Comparison of ENCODE assay signal across 10 cellular contexts in the genomic region with DNA sequence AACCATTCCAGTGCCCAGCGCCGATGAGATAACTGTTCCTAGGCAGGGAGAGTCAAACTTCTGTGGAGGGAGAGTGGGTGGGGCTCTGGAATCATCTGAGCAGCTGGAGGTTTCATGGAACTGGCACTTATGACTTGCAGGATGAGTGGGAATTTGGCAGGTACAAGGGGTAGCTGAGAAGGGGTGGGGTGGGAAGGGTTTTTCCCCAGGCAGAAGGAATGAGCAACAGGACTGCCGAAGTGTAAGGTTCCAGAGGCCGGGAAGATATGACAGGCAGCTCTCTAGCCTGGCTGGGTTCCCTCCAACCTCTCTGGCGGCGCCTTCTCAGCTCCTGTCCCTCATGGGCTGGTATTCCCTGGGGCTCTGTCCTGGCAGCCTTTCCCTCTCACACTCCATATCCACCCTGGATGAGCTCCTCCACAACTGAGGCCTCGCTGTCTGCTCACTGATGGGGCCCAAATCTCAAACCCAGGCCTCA. TPM values are rescaled to one million over a fixed set of nuclear protein-coding genes. Genes with fewer than 3 reads are reported as not detected.
A peak's percentile ranks its signal among the peaks of the same experiment; 100 is the strongest.
DNase-seq lines count a peak whose midpoint lies in the region; ATAC-seq and TF ChIP-seq lines count a peak whose summit lies in the region.
"Had no signal": no experiment of that assay in that cellular context is flagged by ENCODE, and none has a peak within 500 bp of the region (broad histone marks: within the 10 kb centered on the region; RNA-seq: fewer than 3 reads in every experiment).

No MANE protein-coding gene starts in this region.

- H3K36me3 Mint-ChIP-seq in CD4-positive, alpha-beta T cell (ENCODE audit: low read depth), result peaks cover 6% of the 10 kb centered on the region
- peaks cover 11% of the 10 kb centered on the region for H3K36me3 Mint-ChIP-seq in endothelial cell (ENCODE audit: low read depth, unreplicated experiment)
- peaks cover 8% of the 10 kb centered on the region for H3K36me3 Mint-ChIP-seq in nephron progenitor cell (ENCODE audit: low read depth)

- intact Hi-C loops in CD4-positive, alpha-beta T cell (cut with DNase I, micrococcal nuclease), result loop anchor here (10.0 kb wide), 1 partner anchor 157 kb away; a partner anchor contains a TSS
- intact Hi-C loops in OCI-LY7 (cut with micrococcal nuclease; ENCODE audit: unreplicated experiment), result loop anchor here (5.0 kb wide), 2 partner anchors 55 to 165 kb away; a partner anchor contains a TSS

- H3K27ac Mint-ChIP-seq in CD4-positive, alpha-beta T cell, result peak overlapping the region; percentile 69
- H3K27ac Mint-ChIP-seq in endothelial cell (ENCODE audit: unreplicated experiment) (peak overlapping the region; percentile 41), nephron progenitor cell (no peak overlapping the region)

- no peaks in the 10 kb centered on the region for H3K9me2 ChIP-seq in OCI-LY7 (ENCODE audit: insufficient read depth, low read length)

- no peak for TF ChIP-seq CTCF in CD4-positive, alpha-beta T cell (IDR thresholded peaks at IDR 0.05)
- no peak for TF ChIP-seq CTCF in endothelial cell (IDR thresholded peaks at IDR 0.05; ENCODE audit: unreplicated experiment)
- no peak for TF ChIP-seq CTCF in nephron progenitor cell (IDR thresholded peaks at IDR 0.05)
- TF ChIP-seq CTCF in OCI-LY7 (conservative IDR thresholded peaks at IDR 0.05; ENCODE audit: low read length), result no peak

- no peaks in the 10 kb centered on the region for H3K27me3 Mint-ChIP-seq in CD4-positive, alpha-beta T cell
- H3K27me3 Mint-ChIP-seq in endothelial cell (ENCODE audit: unreplicated experiment) (peaks cover 21% of the 10 kb centered on the region), nephron progenitor cell (ENCODE audit: low read depth, poor library complexity) (peaks cover 50% of the 10 kb centered on the region)

- H2AFZ ChIP-seq in OCI-LY7 (ENCODE audit: low read length), result no peak overlapping the region

- H4K20me1 ChIP-seq in OCI-LY7 (ENCODE audit: insufficient read depth, low read length), result no peaks in the 10 kb centered on the region

- CTCF ChIA-PET in CD4-positive, alpha-beta T cell (lab: Charles Lee), result no interaction called here
- CTCF ChIA-PET in OCI-LY7 (lab: Charles Lee; ENCODE audit: unreplicated experiment), result no interaction called here

- no peak overlapping the region for H3K4me2 ChIP-seq in OCI-LY7 (ENCODE audit: low read length)

- H3K9me3 ChIP-seq in CD4-positive, alpha-beta T cell (ENCODE audit: control insufficient read depth, low read length), result no peaks in the 10 kb centered on the region
- no peaks in the 10 kb centered on the region for H3K9me3 ChIP-seq in MG63
- H3K9me3 ChIP-seq in OCI-LY7 (ENCODE audit: low read length), result no peaks in the 10 kb centered on the region

- H3K27ac ChIP-seq in CD4-positive, alpha-beta T cell (ENCODE audit: low read depth, low read length), result no peak overlapping the region
- H3K27ac ChIP-seq in OCI-LY7 (ENCODE audit: low read depth, low read length, poor library complexity, severe bottlenecking), result no peak overlapping the region

- no peaks in the 10 kb centered on the region for H3K9me3 Mint-ChIP-seq in CD4-positive, alpha-beta T cell
- no peaks in the 10 kb centered on the region for H3K9me3 Mint-ChIP-seq in endothelial cell (ENCODE audit: unreplicated experiment)
- no peaks in the 10 kb centered on the region for H3K9me3 Mint-ChIP-seq in nephron progenitor cell

- DNase-seq in CD4-positive, alpha-beta T cell, result no peak
- DNase-seq in MG63 (peak; percentile 95), endothelial cell (ENCODE audit: low spot score) (no peak), nephron progenitor cell (no peak), NCI-H146 (lab: John Stamatoyannopoulos, UW) (no peak), OCI-LY7 (ENCODE audit: low spot score) (no peak), NCI-H2107 (lab: John Stamatoyannopoulos, UW) (no peak)
- DNase-seq: NCI-H187 treated with DMSO at 0.1 percent for 48 hours; stimulated activated CD4-positive, alpha-beta T cell treated with anti-CD3 and anti-CD28 coated beads, Interleukin-2, amount 100 ng/mL, for 24 hours had no signal

- POLR2A ChIA-PET in CD4-positive, alpha-beta T cell (lab: Charles Lee), result interaction anchor here (3.2 kb wide), 1 partner anchor 11 kb away, joined by 23 read pairs; no protein-coding TSS in a partner anchor
- POLR2A ChIA-PET in OCI-LY7 (lab: Charles Lee), result interaction anchor here (0.6 to 0.7 kb wide), 2 partner anchors 14 to 176 kb away, joined by 3 read pairs; no protein-coding TSS in a partner anchor

- H3K4me3 ChIP-seq in MG63, result peak overlapping the region; percentile 56; the same call in 1 of the 2 replicates
- H3K4me3 ChIP-seq in OCI-LY7 (ENCODE audit: low read depth, low read length, poor library complexity, severe bottlenecking), result no peak overlapping the region

- H3K36me3 ChIP-seq in MG63, result peaks cover 12% of the 10 kb centered on the region
- peaks cover 11% of the 10 kb centered on the region for H3K36me3 ChIP-seq in OCI-LY7 (ENCODE audit: insufficient read depth, low read length)

- no TSS peak for BruUV-seq in OCI-LY7 (replicated peaks; lab: Mats Ljungman, UMichigan)

- peak overlapping the region; percentile 74 for H3K4me3 Mint-ChIP-seq in CD4-positive, alpha-beta T cell
- H3K4me3 Mint-ChIP-seq in endothelial cell (ENCODE audit: unreplicated experiment), result no peak overlapping the region
- H3K4me3 Mint-ChIP-seq in nephron progenitor cell, result peak overlapping the region; percentile 82

- H3K4me1 ChIP-seq in OCI-LY7 (ENCODE audit: insufficient read depth, low read length, poor library complexity, severe bottlenecking), result peaks cover 40% of the 10 kb centered on the region

- H3K79me2 ChIP-seq in OCI-LY7 (ENCODE audit: insufficient read depth, low read depth, low read length), result peaks cover 16% of the 10 kb centered on the region; the same call in 1 of the 2 replicates

- H3K4me1 Mint-ChIP-seq in CD4-positive, alpha-beta T cell (ENCODE audit: low read depth), result peaks cover 76% of the 10 kb centered on the region
- H3K4me1 Mint-ChIP-seq in endothelial cell (ENCODE audit: unreplicated experiment) (peaks cover 39% of the 10 kb centered on the region), nephron progenitor cell (peaks cover 64% of the 10 kb centered on the region)

- no peaks in the 10 kb centered on the region for H3K27me3 ChIP-seq in CD4-positive, alpha-beta T cell (ENCODE audit: control insufficient read depth, insufficient read depth, low read length)
- H3K27me3 ChIP-seq in MG63, result no peaks in the 10 kb centered on the region

- ATAC-seq in CD4-positive, alpha-beta T cell (ENCODE audit: poor library complexity), result no peak
- ATAC-seq in GM18502 (IDR thresholded peaks at IDR 0.05; ENCODE audit: poor library complexity, unreplicated experiment), result no peak

RNA-seq across cellular contexts. Expression of a gene that starts 2.5 kb away (rescaled TPM):
- total RNA-seq in CD4-positive, alpha-beta T cell, result 10 to 100 TPM; 22.2 to 24.1 TPM
- total RNA-seq in MG63 (2014; rRNA removed; shearing (Covaris generic); ENCODE audit: low replicate concordance), result 1.6 and 2.1 TPM in 2 replicates
- total RNA-seq in endothelial cell (ENCODE audit: unreplicated experiment), result 23.0 TPM
- total RNA-seq in OCI-LY7 (2014; rRNA removed; shearing (Covaris generic)), result 11.9 and 14.7 TPM in 2 replicates
- total RNA-seq in OCI-LY7 (2022), result 24.8 and 25.2 TPM in 2 replicates

RNA-seq across cellular contexts. Expression of a gene that starts 55.5 kb away (rescaled TPM):
- total RNA-seq in CD4-positive, alpha-beta T cell, result 10 to 100 TPM; 30.5 to 32.0 TPM
- total RNA-seq in MG63 (2014; rRNA removed; shearing (Covaris generic); ENCODE audit: low replicate concordance), result 28.4 and 51.8 TPM in 2 replicates
- 68.3 TPM for total RNA-seq in endothelial cell (ENCODE audit: unreplicated experiment)
- 57.1 and 73.4 TPM in 2 replicates for total RNA-seq in OCI-LY7 (2014; rRNA removed; shearing (Covaris generic))
- total RNA-seq in OCI-LY7 (2022), result 91.8 and 95.8 TPM in 2 replicates
